In genomic region chr1:14926214-14926613, GRCh38 we compare ENCODE assay signal across 1 cellular context.
TF ChIP-seq lines count a peak whose summit lies in the region.

No MANE protein-coding gene starts in this region.

TF ChIP-seq in SK-N-SH treated with all-trans-retinoic acid at 6 μM for 48 hours, 23 proteins besides CTCF, POLR2A, EP300 and RAD21 (continued from another document):
- TF ChIP-seq TOX (CRISPR knock-in tag; IDR thresholded peaks at IDR 0.05; ENCODE audit: borderline replicate concordance), result no peak
- no peak for TF ChIP-seq ESRRG (CRISPR knock-in tag; IDR thresholded peaks at IDR 0.05)
- TF ChIP-seq ZNF565 (CRISPR knock-in tag; conservative IDR thresholded peaks at IDR 0.05; ENCODE audit: low read depth), result no peak
- TF ChIP-seq OSR1 (CRISPR knock-in tag; IDR thresholded peaks at IDR 0.05), result no peak
- TF ChIP-seq ISL1 (CRISPR knock-in tag; IDR thresholded peaks at IDR 0.05), result no peak
